17 cellular contexts compared by ENCODE assay signal in the genomic region with DNA sequence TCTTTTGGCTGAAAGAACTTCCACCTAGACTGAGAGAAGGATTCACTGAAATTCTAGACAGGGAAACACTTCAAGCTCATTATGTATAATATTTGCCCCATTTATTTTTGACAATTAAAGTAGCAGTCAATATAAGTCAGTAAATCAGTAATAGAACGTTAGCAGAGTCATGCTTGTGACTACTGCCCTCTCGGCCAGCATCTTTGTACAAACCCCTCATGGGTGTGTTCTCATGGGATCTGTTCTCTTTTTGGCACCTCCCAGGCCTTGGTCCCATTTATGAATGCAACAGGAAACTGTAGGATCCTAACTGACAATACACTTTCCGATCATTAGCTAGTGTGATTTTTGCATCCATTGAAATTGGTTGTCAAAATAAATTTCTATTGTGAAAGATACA. TPM values are rescaled to one million over a fixed set of nuclear protein-coding genes. Genes with fewer than 3 reads are reported as not detected.
DNase-seq lines count a peak whose midpoint lies in the region; ATAC-seq and TF ChIP-seq lines count a peak whose summit lies in the region.
"Had no signal": no experiment of that assay in that cellular context is flagged by ENCODE, and none has a peak within 500 bp of the region (broad histone marks: within the 10 kb centered on the region; RNA-seq: fewer than 3 reads in every experiment).

No MANE protein-coding gene starts in this region.

- CTCF ChIA-PET in SK-N-SH (lab: Yijun Ruan, JAX) = interaction anchor here (1.0 kb wide), 1 partner anchor 11 kb away, joined by 4 read pairs; no protein-coding TSS in a partner anchor

- H3K4me2 ChIP-seq in SK-N-SH (peak overlapping the region; percentile 68; the same call in 1 of the 2 replicates), KMS-11 (peak overlapping the region; percentile 85; the same call in 1 of the 2 replicates)

- H3K9ac ChIP-seq in SK-N-SH = no peak overlapping the region
- no peak overlapping the region for H3K9ac ChIP-seq in KMS-11

- no peak for TF ChIP-seq RAD21 in SK-N-SH (IDR thresholded peaks at IDR 0.05; ENCODE audit: low read length)

- H2AFZ ChIP-seq in SK-N-SH (ENCODE audit: low read depth) (no peak overlapping the region), KMS-11 (ENCODE audit: low read depth) (no peak overlapping the region)

- H3K27me3 ChIP-seq in SK-N-SH (ENCODE audit: insufficient read depth) = no peaks in the 10 kb centered on the region
- no peaks in the 10 kb centered on the region for H3K27me3 ChIP-seq in KMS-11 (ENCODE audit: insufficient read depth, low read depth)
- no peaks in the 10 kb centered on the region for H3K27me3 ChIP-seq in neutrophil
- H3K27me3 ChIP-seq: esophagus muscularis mucosa, suprapubic skin had no signal

- no peak for DNase-seq in SK-N-SH
- DNase-seq in activated naive CD8-positive, alpha-beta T cell treated with anti-CD3 and anti-CD28 coated beads, Interleukin-2, amount 50 U/mL, for 24 hours = no peak
- no peak for DNase-seq in hepatic stellate cell (ENCODE audit: low spot score)
- no peak for DNase-seq in stimulated activated naive CD4-positive, alpha-beta T cell treated with Interleukin-2 at 50 U/mL for 16 hours (lab: John Stamatoyannopoulos, UW)
- DNase-seq: DMS53, NCI-H524 treated with DMSO at 0.1 percent for 48 hours, retina, SHP77 had no signal

- peak overlapping the region; percentile 93 for H3K27ac Mint-ChIP-seq in activated naive CD8-positive, alpha-beta T cell treated with anti-CD3 and anti-CD28 coated beads, Interleukin-2, amount 50 U/mL, for 24 hours
- H3K27ac Mint-ChIP-seq: mesothelial cell of epicardium had no signal

- no peak for TF ChIP-seq EP300 in SK-N-SH (IDR thresholded peaks at IDR 0.05; ENCODE audit: borderline replicate concordance in 1 of 2, low read depth in 1 of 2, low read length in 1 of 2)

- H3K9me2 ChIP-seq in SK-N-SH = no peaks in the 10 kb centered on the region

- H3K27me3 Mint-ChIP-seq in activated naive CD8-positive, alpha-beta T cell treated with anti-CD3 and anti-CD28 coated beads, Interleukin-2, amount 50 U/mL, for 24 hours = no peaks in the 10 kb centered on the region

- H3K36me3 ChIP-seq in SK-N-SH (replicated peaks in 1 of 2; ENCODE audit: control insufficient read depth in 1 of 2, insufficient read depth in 2 of 2, low read length in 1 of 2) (peaks cover 42 to 54% of the 10 kb centered on the region in 2 experiments), KMS-11 (ENCODE audit: insufficient read depth) (no peaks in the 10 kb centered on the region), neutrophil (peaks cover 43% of the 10 kb centered on the region)

- peaks cover 12% of the 10 kb centered on the region for H3F3A ChIP-seq in SK-N-SH (replicated peaks; ENCODE audit: insufficient read depth)

- H3K4me3 ChIP-seq in SK-N-SH (ENCODE audit: low read depth in 2 of 2, low read length in 1 of 2) (peak overlapping the region in 1 of 2 experiments; percentile 80; a peak in 2 of 4 replicates), KMS-11 (IDR thresholded peaks at IDR 0.05; ENCODE audit: insufficient read depth, low read depth, low read length) (no peak overlapping the region), neutrophil (ENCODE audit: low read depth in 1 of 2, low read length in 1 of 2) (peak overlapping the region; percentile 74 to 93)

- TF ChIP-seq CTCF in SK-N-SH (IDR thresholded peaks at IDR 0.05) (no peak), KMS-11 (conservative IDR thresholded peaks at IDR 0.05; ENCODE audit: low read depth, low read length) (no peak), neutrophil (IDR thresholded peaks at IDR 0.05) (no peak)

- WGBS in SK-N-SH (ENCODE audit: low lambda C conversion rate) = 54% methylated on average over 3 of the region's 3 CpGs

- H3K9me3 ChIP-seq in SK-N-SH (no peaks in the 10 kb centered on the region), neutrophil (no peaks in the 10 kb centered on the region)
- H3K9me3 ChIP-seq: esophagus muscularis mucosa, suprapubic skin had no signal

- no peak for ATAC-seq in SK-N-SH treated with all-trans-retinoic acid at 6 μM for 48 hours
- no peak for ATAC-seq in activated naive CD8-positive, alpha-beta T cell treated with anti-CD3 and anti-CD28 coated beads, Interleukin-2, amount 50 U/mL, for 24 hours
- ATAC-seq in HG03135 (IDR thresholded peaks at IDR 0.05; ENCODE audit: unreplicated experiment) = no peak
- ATAC-seq: HCT116 had no signal

- H3K4me1 Mint-ChIP-seq in activated naive CD8-positive, alpha-beta T cell treated with anti-CD3 and anti-CD28 coated beads, Interleukin-2, amount 50 U/mL, for 24 hours = peaks cover 51% of the 10 kb centered on the region

- H3K4me1 ChIP-seq in SK-N-SH (ENCODE audit: control insufficient read depth in 1 of 2, insufficient read depth in 2 of 2, low read depth in 1 of 2, low read length in 1 of 2) (peaks cover 0 to 5% of the 10 kb centered on the region in 2 experiments; a peak in 3 of 4 replicates), KMS-11 (ENCODE audit: low read depth, poor library complexity, severe bottlenecking) (peaks cover 4% of the 10 kb centered on the region), neutrophil (ENCODE audit: control insufficient read depth in 1 of 2, insufficient read depth in 1 of 2, low read depth in 1 of 2, low read length in 1 of 2) (peaks cover 31 to 60% of the 10 kb centered on the region in 2 experiments)

- peaks cover 15% of the 10 kb centered on the region for H3K79me2 ChIP-seq in SK-N-SH (ENCODE audit: insufficient read depth)
- H3K79me2 ChIP-seq in KMS-11 (ENCODE audit: insufficient read depth, low read depth) = no peaks in the 10 kb centered on the region; the same call in 1 of the 2 replicates

- H3K27ac ChIP-seq in SK-N-SH (ENCODE audit: low read depth in 2 of 2, low read length in 1 of 2) = no peak overlapping the region
- H3K27ac ChIP-seq in KMS-11 = no peak overlapping the region
- peak overlapping the region; percentile 95 for H3K27ac ChIP-seq in neutrophil
- H3K27ac ChIP-seq: 22Rv1 had no signal

- peak overlapping the region; percentile 96 for H3K4me3 Mint-ChIP-seq in activated naive CD8-positive, alpha-beta T cell treated with anti-CD3 and anti-CD28 coated beads, Interleukin-2, amount 50 U/mL, for 24 hours

- H4K20me1 ChIP-seq in SK-N-SH (ENCODE audit: insufficient read depth) (no peaks in the 10 kb centered on the region), KMS-11 (ENCODE audit: insufficient read depth) (no peaks in the 10 kb centered on the region)

- no peaks in the 10 kb centered on the region for H3K9me3 Mint-ChIP-seq in activated naive CD8-positive, alpha-beta T cell treated with anti-CD3 and anti-CD28 coated beads, Interleukin-2, amount 50 U/mL, for 24 hours

- POLR2A ChIA-PET in SK-N-SH (lab: Yijun Ruan, JAX) = interaction anchor here (0.5 kb wide), 1 partner anchor 18 kb away, joined by 3 read pairs; no protein-coding TSS in a partner anchor

- H3K36me3 Mint-ChIP-seq in activated naive CD8-positive, alpha-beta T cell treated with anti-CD3 and anti-CD28 coated beads, Interleukin-2, amount 50 U/mL, for 24 hours (ENCODE audit: low read depth) = peaks cover 44% of the 10 kb centered on the region

TF ChIP-seq in SK-N-SH, 30 proteins besides CTCF, POLR2A, EP300 and RAD21 (continues in another document):
- TF ChIP-seq FOSL2 (IDR thresholded peaks at IDR 0.05; ENCODE audit: borderline replicate concordance, low read depth) = no peak
- no peak for TF ChIP-seq MEF2A (IDR thresholded peaks at IDR 0.05; ENCODE audit: borderline replicate concordance, low read depth)
- TF ChIP-seq, protein P1, sequence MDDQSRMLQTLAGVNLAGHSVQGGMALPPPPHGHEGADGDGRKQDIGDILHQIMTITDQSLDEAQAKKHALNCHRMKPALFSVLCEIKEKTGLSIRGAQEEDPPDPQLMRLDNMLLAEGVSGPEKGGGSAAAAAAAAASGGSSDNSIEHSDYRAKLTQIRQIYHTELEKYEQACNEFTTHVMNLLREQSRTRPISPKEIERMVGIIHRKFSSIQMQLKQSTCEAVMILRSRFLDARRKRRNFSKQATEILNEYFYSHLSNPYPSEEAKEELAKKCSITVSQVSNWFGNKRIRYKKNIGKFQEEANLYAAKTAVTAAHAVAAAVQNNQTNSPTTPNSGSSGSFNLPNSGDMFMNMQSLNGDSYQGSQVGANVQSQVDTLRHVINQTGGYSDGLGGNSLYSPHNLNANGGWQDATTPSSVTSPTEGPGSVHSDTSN (IDR thresholded peaks at IDR 0.05) = no peak
- no peak for TF ChIP-seq RCOR1 (IDR thresholded peaks at IDR 0.05; ENCODE audit: low read length)

TF ChIP-seq in SK-N-SH treated with all-trans-retinoic acid at 6 μM for 48 hours, 23 proteins besides CTCF, POLR2A, EP300 and RAD21 (continues in another document):
- TF ChIP-seq ZNF565 (CRISPR knock-in tag; conservative IDR thresholded peaks at IDR 0.05; ENCODE audit: low read depth) (no peak), RARB (CRISPR knock-in tag; IDR thresholded peaks at IDR 0.05) (no peak), PPARA (CRISPR knock-in tag; IDR thresholded peaks at IDR 0.05; ENCODE audit: borderline replicate concordance) (no peak), ESRRG (CRISPR knock-in tag; IDR thresholded peaks at IDR 0.05) (no peak), ZNF70 (CRISPR knock-in tag; IDR thresholded peaks at IDR 0.05) (no peak), ARNTL (CRISPR knock-in tag; IDR thresholded peaks at IDR 0.05; ENCODE audit: borderline replicate concordance, low read depth) (no peak)
- TF ChIP-seq, protein P2, sequence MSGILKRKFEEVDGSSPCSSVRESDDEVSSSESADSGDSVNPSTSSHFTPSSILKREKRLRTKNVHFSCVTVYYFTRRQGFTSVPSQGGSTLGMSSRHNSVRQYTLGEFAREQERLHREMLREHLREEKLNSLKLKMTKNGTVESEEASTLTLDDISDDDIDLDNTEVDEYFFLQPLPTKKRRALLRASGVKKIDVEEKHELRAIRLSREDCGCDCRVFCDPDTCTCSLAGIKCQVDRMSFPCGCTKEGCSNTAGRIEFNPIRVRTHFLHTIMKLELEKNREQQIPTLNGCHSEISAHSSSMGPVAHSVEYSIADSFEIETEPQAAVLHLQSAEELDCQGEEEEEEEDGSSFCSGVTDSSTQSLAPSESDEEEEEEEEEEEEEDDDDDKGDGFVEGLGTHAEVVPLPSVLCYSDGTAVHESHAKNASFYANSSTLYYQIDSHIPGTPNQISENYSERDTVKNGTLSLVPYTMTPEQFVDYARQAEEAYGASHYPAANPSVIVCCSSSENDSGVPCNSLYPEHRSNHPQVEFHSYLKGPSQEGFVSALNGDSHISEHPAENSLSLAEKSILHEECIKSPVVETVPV (CRISPR knock-in tag; IDR thresholded peaks at IDR 0.05) = no peak

RNA-seq across cellular contexts. Expression of a gene that starts 2.9 kb away (rescaled TPM):
- 21.8 and 30.1 TPM in 2 replicates for polyA plus RNA-seq in SK-N-SH (2012; rRNA removed)
- polyA plus RNA-seq in SK-N-SH (2012; cell fraction: cytosol; rRNA removed) = 18.6 and 19.2 TPM in 2 replicates
- 78.8 and 93.3 TPM in 2 replicates for polyA plus RNA-seq in SK-N-SH (2012; cell fraction: nucleus; rRNA removed)
